Comparison of ENCODE assay signal across 8 cellular contexts in genomic region chr10:53029872-53030849, GRCh38.
DNase-seq lines count a peak whose midpoint lies in the region; ATAC-seq and TF ChIP-seq lines count a peak whose summit lies in the region.
"Not testable (repeated sequence)": the region's sequence is repeated elsewhere in the genome, so short reads cannot be mapped to it uniquely, and the experiment has no call there.

No MANE protein-coding gene starts in this region.

- not testable (repeated sequence) for H3K27me3 Mint-ChIP-seq in endodermal cell (ENCODE audit: insufficient read depth); stimulated activated naive B cell treated with anti-CD40 and anti-IgM and Interleukin-4, amounts not matched to agents 10 μg/mL and 1 μg/mL and 100 μg/mL, for 72 hours

- H3K4me3 ChIP-seq in SK-N-MC (peak overlapping the region; percentile 12; the same call in 1 of the 2 replicates), endodermal cell (ENCODE audit: low read length) (peak overlapping the region; percentile 24)

- peak overlapping the region; percentile 68; the same call in 1 of the 2 replicates for H3K27ac ChIP-seq in SK-N-MC
- not testable (repeated sequence) for H3K27ac ChIP-seq in endodermal cell (ENCODE audit: low read depth, low read length)

- intact Hi-C loops in left colon (cut with DNase I, micrococcal nuclease), result not testable (repeated sequence)

- not testable (repeated sequence) for H3K36me3 ChIP-seq in SK-N-MC (ENCODE audit: insufficient read depth, low read length); endodermal cell (ENCODE audit: control insufficient read depth, insufficient read depth, low read length)

- WGBS in endodermal cell (ENCODE audit: insufficient coverage in 1 of 2, insufficient read length in 1 of 2), 2 experiments, result 68 to 81% methylated on average over 6 to 7 of the region's 8 CpGs

- H3K4me1 Mint-ChIP-seq in endodermal cell, result peaks cover 16% of the 10 kb centered on the region
- H3K4me1 Mint-ChIP-seq in stimulated activated naive B cell treated with anti-CD40 and anti-IgM and Interleukin-4, amounts not matched to agents 10 μg/mL and 1 μg/mL and 100 μg/mL, for 72 hours, result peaks cover 9 to 17% of the 10 kb centered on the region in 2 donors

- not testable (repeated sequence) for H3K4me1 ChIP-seq in endodermal cell (ENCODE audit: control insufficient read depth, insufficient read depth, low read length)

- H3K9ac ChIP-seq in SK-N-MC (ENCODE audit: insufficient read length); endodermal cell (ENCODE audit: extremely low read depth, low read length, poor library complexity, severe bottlenecking): not testable (repeated sequence)

- H3K9me3 Mint-ChIP-seq in endodermal cell; stimulated activated naive B cell treated with anti-CD40 and anti-IgM and Interleukin-4, amounts not matched to agents 10 μg/mL and 1 μg/mL and 100 μg/mL, for 72 hours: not testable (repeated sequence)

- not testable (repeated sequence) for H3K36me3 Mint-ChIP-seq in endodermal cell (ENCODE audit: low read depth); stimulated activated naive B cell treated with anti-CD40 and anti-IgM and Interleukin-4, amounts not matched to agents 10 μg/mL and 1 μg/mL and 100 μg/mL, for 72 hours

- H3K9me3 ChIP-seq in SK-N-MC (ENCODE audit: low read depth, low read length); endodermal cell (ENCODE audit: control insufficient read depth, low read length): not testable (repeated sequence)

- not testable (repeated sequence) for H3K4me3 Mint-ChIP-seq in endodermal cell; stimulated activated naive B cell treated with anti-CD40 and anti-IgM and Interleukin-4, amounts not matched to agents 10 μg/mL and 1 μg/mL and 100 μg/mL, for 72 hours

- ATAC-seq in GM19372 (IDR thresholded peaks at IDR 0.05; ENCODE audit: low read depth, unreplicated experiment) (peak; percentile 49), HG02840 (IDR thresholded peaks at IDR 0.05; ENCODE audit: low FRiP score, unreplicated experiment) (peak; percentile 57), left colon (peak; percentile 47)
- ATAC-seq in stimulated activated naive B cell treated with anti-CD40 and anti-IgM and Interleukin-4, amounts not matched to agents 10 μg/mL and 1 μg/mL and 100 μg/mL, for 72 hours (replicated peaks), result peak; percentile 46 to 72

- H3K27me3 ChIP-seq in endodermal cell (ENCODE audit: control insufficient read depth, insufficient read depth, low read length, poor library complexity, severe bottlenecking), result not testable (repeated sequence)

- TF ChIP-seq CTCF in endodermal cell (conservative IDR thresholded peaks at IDR 0.05), result not testable (repeated sequence)

- DNase-seq in DMS53 (lab: John Stamatoyannopoulos, UW), result peak; percentile 24
- DNase-seq in HT1080 (ENCODE audit: low read depth), result peak; percentile 74
- DNase-seq in SK-N-MC (ENCODE audit: low read depth, low spot score); endodermal cell; stimulated activated naive B cell treated with anti-CD40 and anti-IgM and Interleukin-4, amounts not matched to agents 10 μg/mL and 1 μg/mL and 100 μg/mL, for 72 hours: not testable (repeated sequence)
- peak in 1 of 2 donors; percentile 17 for DNase-seq in left colon

- peak overlapping the region; percentile 83 for H3K27ac Mint-ChIP-seq in endodermal cell
- H3K27ac Mint-ChIP-seq in stimulated activated naive B cell treated with anti-CD40 and anti-IgM and Interleukin-4, amounts not matched to agents 10 μg/mL and 1 μg/mL and 100 μg/mL, for 72 hours, result not testable (repeated sequence)
